ENCODE assay signal across 1 cellular context in genomic region chr1:172466795-172467407, GRCh38.
TF ChIP-seq lines count a peak whose summit lies in the region.

No MANE protein-coding gene starts in this region.

TF ChIP-seq in SK-N-SH treated with all-trans-retinoic acid at 6 μM for 48 hours, 23 proteins besides CTCF, POLR2A, EP300 and RAD21 (continued from another document):
- no peak for TF ChIP-seq ARNTL (CRISPR knock-in tag; IDR thresholded peaks at IDR 0.05; ENCODE audit: borderline replicate concordance, low read depth)
- TF ChIP-seq, protein P1, sequence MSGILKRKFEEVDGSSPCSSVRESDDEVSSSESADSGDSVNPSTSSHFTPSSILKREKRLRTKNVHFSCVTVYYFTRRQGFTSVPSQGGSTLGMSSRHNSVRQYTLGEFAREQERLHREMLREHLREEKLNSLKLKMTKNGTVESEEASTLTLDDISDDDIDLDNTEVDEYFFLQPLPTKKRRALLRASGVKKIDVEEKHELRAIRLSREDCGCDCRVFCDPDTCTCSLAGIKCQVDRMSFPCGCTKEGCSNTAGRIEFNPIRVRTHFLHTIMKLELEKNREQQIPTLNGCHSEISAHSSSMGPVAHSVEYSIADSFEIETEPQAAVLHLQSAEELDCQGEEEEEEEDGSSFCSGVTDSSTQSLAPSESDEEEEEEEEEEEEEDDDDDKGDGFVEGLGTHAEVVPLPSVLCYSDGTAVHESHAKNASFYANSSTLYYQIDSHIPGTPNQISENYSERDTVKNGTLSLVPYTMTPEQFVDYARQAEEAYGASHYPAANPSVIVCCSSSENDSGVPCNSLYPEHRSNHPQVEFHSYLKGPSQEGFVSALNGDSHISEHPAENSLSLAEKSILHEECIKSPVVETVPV (CRISPR knock-in tag; IDR thresholded peaks at IDR 0.05), result no peak
- no peak for TF ChIP-seq ZNF70 (CRISPR knock-in tag; IDR thresholded peaks at IDR 0.05)
- no peak for TF ChIP-seq ZC3H10 (CRISPR knock-in tag; IDR thresholded peaks at IDR 0.05)
